1 cellular context compared by ENCODE assay signal in genomic region chr5:154356958-154357357, GRCh38.
A peak's percentile ranks its signal among the peaks of the same experiment; 100 is the strongest.
TF ChIP-seq lines count a peak whose summit lies in the region.

No MANE protein-coding gene starts in this region.

TF ChIP-seq in K562, 482 proteins besides CTCF, POLR2A, EP300 and RAD21 (continued from another document):
- TF ChIP-seq NKRF (IDR thresholded peaks at IDR 0.05; ENCODE audit: borderline replicate concordance) (no peak), C11orf30 (IDR thresholded peaks at IDR 0.05; ENCODE audit: low read depth) (peak; percentile 51), TRIM28 (IDR thresholded peaks at IDR 0.05) (no peak)
